ENCODE assay signal across 14 cellular contexts in the genomic region with DNA sequence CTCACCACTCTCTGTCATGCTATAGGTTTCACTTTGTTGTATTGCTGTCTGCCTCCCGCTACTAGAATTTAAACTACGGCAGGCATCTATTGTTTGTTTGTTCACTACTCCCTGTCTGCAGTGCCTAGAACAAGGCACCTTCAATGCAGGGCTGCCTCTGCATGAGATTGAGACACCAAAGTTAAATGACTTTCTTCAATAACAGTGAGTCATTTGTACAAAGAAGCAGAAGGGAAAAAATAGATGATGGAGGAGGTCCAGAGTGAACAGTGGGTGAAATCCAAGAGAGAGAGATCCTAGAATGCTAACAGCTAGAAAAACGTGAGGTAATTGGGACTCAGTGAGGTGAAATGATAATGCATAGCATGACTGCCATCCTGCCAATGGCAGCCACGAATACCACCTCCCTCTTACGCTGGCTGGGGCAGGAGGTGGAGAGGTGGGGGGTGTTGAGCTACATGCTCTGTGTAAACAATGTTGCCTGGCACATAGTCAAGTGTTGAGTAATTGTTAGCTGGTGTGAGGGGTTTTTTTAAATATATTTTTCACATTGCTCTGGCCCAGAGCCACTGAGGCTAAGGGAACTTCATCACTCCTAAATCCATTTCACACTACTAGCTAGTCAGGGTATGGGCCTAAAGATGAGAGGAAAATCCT.
DNase-seq lines count a peak whose midpoint lies in the region; ATAC-seq and TF ChIP-seq lines count a peak whose summit lies in the region.
"Had no signal": no experiment of that assay in that cellular context is flagged by ENCODE, and none has a peak within 500 bp of the region (broad histone marks: within the 10 kb centered on the region; RNA-seq: fewer than 3 reads in every experiment).

No MANE protein-coding gene starts in this region.

- H3K9me2 ChIP-seq in PC-3 (replicated peaks; ENCODE audit: low read length) = no peaks in the 10 kb centered on the region

- intact Hi-C loops in PC-3 (cut with micrococcal nuclease) = no loop called here

- CTCF ChIA-PET in PC-3 (lab: Charles Lee) = no interaction called here

- no peaks in the 10 kb centered on the region for H3F3A ChIP-seq in PC-3 (ENCODE audit: low read length, unreplicated experiment)

- no peaks in the 10 kb centered on the region for H3K79me2 ChIP-seq in PC-3 (ENCODE audit: low read length)
- no peaks in the 10 kb centered on the region for H3K79me2 ChIP-seq in fibroblast of lung (ENCODE audit: control insufficient read depth, insufficient read depth, low read length)

- H3K9me3 ChIP-seq in PC-3 (ENCODE audit: low read length) (no peaks in the 10 kb centered on the region), fibroblast of lung (ENCODE audit: control insufficient read depth, insufficient read depth, low read depth, low read length) (no peaks in the 10 kb centered on the region)
- H3K9me3 ChIP-seq: psoas muscle, uterus had no signal

- H3K27me3 ChIP-seq in PC-3 (ENCODE audit: low read length) (peaks cover 3% of the 10 kb centered on the region; the same call in 1 of the 2 replicates), fibroblast of lung (ENCODE audit: control insufficient read depth, insufficient read depth, low read length) (no peaks in the 10 kb centered on the region)
- H3K27me3 ChIP-seq: BLaER1 treated with 17β-estradiol and CSF1 and Interleukin-3, amounts not matched to agents 10 nM and 100 nM; heart right ventricle had no signal

- H2AFZ ChIP-seq in PC-3 (ENCODE audit: low read length) (no peak overlapping the region), fibroblast of lung (ENCODE audit: low read length) (no peak overlapping the region)

- no peak for ATAC-seq in PC-3

- H3K4me2 ChIP-seq in PC-3 (ENCODE audit: low read length) (no peak overlapping the region), fibroblast of lung (ENCODE audit: extremely low read depth, insufficient read depth, low read length) (no peak overlapping the region)
- H3K4me2 ChIP-seq: BLaER1 treated with 17β-estradiol and CSF1 and Interleukin-3, amounts not matched to agents 10 nM and 100 nM had no signal

- POLR2A ChIA-PET in PC-3 (lab: Charles Lee; ENCODE audit: unreplicated experiment) = no interaction called here

- no peaks in the 10 kb centered on the region for H3K36me3 ChIP-seq in PC-3 (ENCODE audit: low read depth, low read length)
- H3K36me3 ChIP-seq in fibroblast of lung (ENCODE audit: control insufficient read depth, insufficient read depth, low read length) = no peaks in the 10 kb centered on the region
- H3K36me3 ChIP-seq: BLaER1 treated with 17β-estradiol and CSF1 and Interleukin-3, amounts not matched to agents 10 nM and 100 nM; heart right ventricle; uterus had no signal

- no TSS peak for BruUV-seq in PC-3 (replicated peaks; lab: Mats Ljungman, UMichigan)

- peak; percentile 15 for DNase-seq in NCI-H345 (lab: John Stamatoyannopoulos, UW)
- DNase-seq in NCI-H345 treated with DMSO at 0.1 percent for 48 hours (lab: John Stamatoyannopoulos, UW; ENCODE audit: unreplicated experiment) = no peak
- peak; percentile 16 for DNase-seq in PC-3
- DNase-seq in fibroblast of lung (ENCODE audit: low read depth in 2 of 2) = peak; percentile 65 to 76
- DNase-seq in skeletal muscle cell (ENCODE audit: low read depth) = peak; percentile 15
- no peak for DNase-seq in amniotic stem cell (lab: John Stamatoyannopoulos, UW)
- no peak for DNase-seq in dedifferentiated amniotic fluid mesenchymal stem cell (ENCODE audit: extremely low spot score)
- no peak for DNase-seq in medulla oblongata (ENCODE audit: extremely low spot score)
- DNase-seq: erythroblast, heart right ventricle, MM.1S, psoas muscle had no signal

- H4K20me1 ChIP-seq in PC-3 (ENCODE audit: low read length) = no peaks in the 10 kb centered on the region
- no peaks in the 10 kb centered on the region for H4K20me1 ChIP-seq in fibroblast of lung (ENCODE audit: control insufficient read depth, extremely low read depth, insufficient read depth, low read length)
- H4K20me1 ChIP-seq: BLaER1 treated with 17β-estradiol and CSF1 and Interleukin-3, amounts not matched to agents 10 nM and 100 nM had no signal

- H3K9ac ChIP-seq in PC-3 (ENCODE audit: low read length) = no peak overlapping the region
- H3K9ac ChIP-seq in fibroblast of lung (ENCODE audit: insufficient read depth, low read length) = no peak overlapping the region
- H3K9ac ChIP-seq: BLaER1 treated with 17β-estradiol and CSF1 and Interleukin-3, amounts not matched to agents 10 nM and 100 nM had no signal

- H3K4me1 ChIP-seq in PC-3 (ENCODE audit: insufficient read depth, low read length) (no peaks in the 10 kb centered on the region), fibroblast of lung (ENCODE audit: control insufficient read depth, extremely low read depth, insufficient read depth, low read length) (no peaks in the 10 kb centered on the region)
- H3K4me1 ChIP-seq: heart right ventricle, psoas muscle, uterus had no signal

- no peak overlapping the region for H3K27ac ChIP-seq in PC-3 (ENCODE audit: low read length)
- no peak overlapping the region for H3K27ac ChIP-seq in fibroblast of lung (ENCODE audit: insufficient read depth, low read length)
- H3K27ac ChIP-seq: BLaER1 treated with 17β-estradiol and CSF1 and Interleukin-3, amounts not matched to agents 10 nM and 100 nM; heart right ventricle; psoas muscle; uterus had no signal

- H3K4me3 ChIP-seq in PC-3 (ENCODE audit: low read length) = no peak overlapping the region
- no peak overlapping the region for H3K4me3 ChIP-seq in fibroblast of lung (replicated peaks in 1 of 4; ENCODE audit: control extremely low read depth in 1 of 4, insufficient read depth in 1 of 4, low read depth in 3 of 4, low read length in 4 of 4)
- H3K4me3 ChIP-seq in skeletal muscle cell (ENCODE audit: low read depth, low read length) = no peak overlapping the region
- H3K4me3 ChIP-seq: BLaER1 treated with 17β-estradiol and CSF1 and Interleukin-3, amounts not matched to agents 10 nM and 100 nM; heart right ventricle; psoas muscle; uterus had no signal

- TF ChIP-seq CTCF in PC-3 (conservative IDR thresholded peaks at IDR 0.05; ENCODE audit: low read depth, low read length) = no peak
- no peak for TF ChIP-seq CTCF in fibroblast of lung (conservative IDR thresholded peaks at IDR 0.05 in 1 of 2, IDR thresholded peaks at IDR 0.05 in 1 of 2; ENCODE audit: low read depth in 1 of 2, low read length in 2 of 2)

Comparison
In these comparisons a context has a peak if more than half of its experiments do, and no peak if none do; other contexts are left out.
1. DNase-seq: peak in NCI-H345 (single experiment), PC-3 (single experiment), fibroblast of lung (2 of 2) and skeletal muscle cell (single experiment); none in NCI-H345 treated with DMSO at 0.1 percent for 48 hours (single experiment), amniotic stem cell (single experiment), dedifferentiated amniotic fluid mesenchymal stem cell (single experiment) and medulla oblongata (single experiment).